Comparison of ENCODE assay signal across 9 cellular contexts in genomic region chr10:122143238-122143841, GRCh38.
DNase-seq lines count a peak whose midpoint lies in the region; ATAC-seq and TF ChIP-seq lines count a peak whose summit lies in the region.
"Had no signal": no experiment of that assay in that cellular context is flagged by ENCODE, and none has a peak within 500 bp of the region (broad histone marks: within the 10 kb centered on the region; RNA-seq: fewer than 3 reads in every experiment).

No MANE protein-coding gene starts in this region.

- CTCF ChIA-PET in SK-N-SH (lab: Yijun Ruan, JAX), result interaction anchor here (0.6 to 7.2 kb wide), 22 partner anchors 8 to 422 kb away, joined by 3 to 111 read pairs (median 6); no protein-coding TSS in a partner anchor

- H3K27me3 ChIP-seq in SK-N-SH (ENCODE audit: insufficient read depth) (no peaks in the 10 kb centered on the region), left lung (no peaks in the 10 kb centered on the region)

- H3K27ac ChIP-seq in SK-N-SH (ENCODE audit: low read depth in 2 of 2, low read length in 1 of 2), result peak overlapping the region; percentile 36 to 95; a peak in 1 of 4 replicates
- peak overlapping the region; percentile 51 for H3K27ac ChIP-seq in VCaP
- peak overlapping the region in 1 of 2 donors; percentile 55 for H3K27ac ChIP-seq in left lung

- no peak overlapping the region for H3K4me3 ChIP-seq in SK-N-SH (ENCODE audit: low read depth in 2 of 2, low read length in 1 of 2)
- no peak overlapping the region for H3K4me3 ChIP-seq in left lung

- no peaks in the 10 kb centered on the region for H3K9me2 ChIP-seq in SK-N-SH

- H3K9ac ChIP-seq in SK-N-SH, result no peak overlapping the region

- H3K9me3 ChIP-seq in SK-N-SH (no peaks in the 10 kb centered on the region), left lung (peaks cover 0 to 4% of the 10 kb centered on the region in 2 donors)

- no peak overlapping the region for H3K4me2 ChIP-seq in SK-N-SH

- no peaks in the 10 kb centered on the region for H3K79me2 ChIP-seq in SK-N-SH (ENCODE audit: insufficient read depth)

- TF ChIP-seq EP300 in SK-N-SH (IDR thresholded peaks at IDR 0.05; ENCODE audit: borderline replicate concordance in 1 of 2, low read depth in 1 of 2, low read length in 1 of 2), result no peak

- ATAC-seq in SK-N-SH treated with all-trans-retinoic acid at 6 μM for 48 hours, result no peak
- ATAC-seq in left lung, result peak; percentile 60
- ATAC-seq in HG03520 (IDR thresholded peaks at IDR 0.05; ENCODE audit: unreplicated experiment), result no peak
- ATAC-seq: activated T-cell treated with anti-CD3 and anti-CD28 coated beads, Interleukin-2, amount 50 U/mL, for 72 hours had no signal

- no peaks in the 10 kb centered on the region for H4K20me1 ChIP-seq in SK-N-SH (ENCODE audit: insufficient read depth)

- no peak for TF ChIP-seq CTCF in SK-N-SH (IDR thresholded peaks at IDR 0.05)
- TF ChIP-seq CTCF in VCaP (conservative IDR thresholded peaks at IDR 0.05), result no peak
- TF ChIP-seq CTCF in left lung (IDR thresholded peaks at IDR 0.05), result no peak

- 88% methylated on average over 11 of the region's 14 CpGs for WGBS in SK-N-SH (ENCODE audit: low lambda C conversion rate)

- H3F3A ChIP-seq in SK-N-SH (replicated peaks; ENCODE audit: insufficient read depth), result peaks cover 31% of the 10 kb centered on the region

- no peak for TF ChIP-seq RAD21 in SK-N-SH (IDR thresholded peaks at IDR 0.05; ENCODE audit: low read length)

- no peaks in the 10 kb centered on the region for H3K36me3 ChIP-seq in SK-N-SH (replicated peaks in 1 of 2; ENCODE audit: control insufficient read depth in 1 of 2, insufficient read depth in 2 of 2, low read length in 1 of 2)
- H3K36me3 ChIP-seq in left lung, result peaks cover 0 to 31% of the 10 kb centered on the region in 2 donors

- POLR2A ChIA-PET in SK-N-SH (lab: Yijun Ruan, JAX), result interaction anchor here (1.0 to 5.9 kb wide), 2 partner anchors 19 to 22 kb away, joined by 3 to 90 read pairs; no protein-coding TSS in a partner anchor

- H3K4me1 ChIP-seq in SK-N-SH (ENCODE audit: control insufficient read depth in 1 of 2, insufficient read depth in 2 of 2, low read depth in 1 of 2, low read length in 1 of 2) (peaks cover 33 to 63% of the 10 kb centered on the region in 2 experiments), left lung (peaks cover 31 to 70% of the 10 kb centered on the region in 2 donors)

- no peak overlapping the region for H2AFZ ChIP-seq in SK-N-SH (ENCODE audit: low read depth)

- DNase-seq in SK-N-SH, result no peak
- no peak for DNase-seq in left lung
- DNase-seq in superior temporal gyrus (ENCODE audit: extremely low spot score), result peak; percentile 78
- no peak for DNase-seq in stimulated activated CD4-positive, alpha-beta T cell treated with anti-CD3 and anti-CD28 coated beads, Interleukin-4, amount 100 ng/mL, for 24 hours
- no peak for DNase-seq in LoVo (ENCODE audit: low spot score)

- intact Hi-C loops in left lung (cut with DNase I), result no loop called here

TF ChIP-seq in SK-N-SH, 30 proteins besides CTCF, POLR2A, EP300 and RAD21:
- TF ChIP-seq JUND (IDR thresholded peaks at IDR 0.05), result no peak

TF ChIP-seq in SK-N-SH treated with all-trans-retinoic acid at 6 μM for 48 hours, 23 proteins besides CTCF, POLR2A, EP300 and RAD21:
- TF ChIP-seq ZNF70 (CRISPR knock-in tag; IDR thresholded peaks at IDR 0.05), result no peak
- no peak for TF ChIP-seq BACH2 (CRISPR knock-in tag; IDR thresholded peaks at IDR 0.05; ENCODE audit: borderline replicate concordance)
- no peak for TF ChIP-seq ISL1 (CRISPR knock-in tag; IDR thresholded peaks at IDR 0.05)
- no peak for TF ChIP-seq ZFP30 (CRISPR knock-in tag; IDR thresholded peaks at IDR 0.05)
- no peak for TF ChIP-seq CREB5 (CRISPR knock-in tag; IDR thresholded peaks at IDR 0.05; ENCODE audit: low read depth)
- TF ChIP-seq TCF4 (CRISPR knock-in tag; IDR thresholded peaks at IDR 0.05; ENCODE audit: borderline replicate concordance), result no peak
- TF ChIP-seq, protein P1, sequence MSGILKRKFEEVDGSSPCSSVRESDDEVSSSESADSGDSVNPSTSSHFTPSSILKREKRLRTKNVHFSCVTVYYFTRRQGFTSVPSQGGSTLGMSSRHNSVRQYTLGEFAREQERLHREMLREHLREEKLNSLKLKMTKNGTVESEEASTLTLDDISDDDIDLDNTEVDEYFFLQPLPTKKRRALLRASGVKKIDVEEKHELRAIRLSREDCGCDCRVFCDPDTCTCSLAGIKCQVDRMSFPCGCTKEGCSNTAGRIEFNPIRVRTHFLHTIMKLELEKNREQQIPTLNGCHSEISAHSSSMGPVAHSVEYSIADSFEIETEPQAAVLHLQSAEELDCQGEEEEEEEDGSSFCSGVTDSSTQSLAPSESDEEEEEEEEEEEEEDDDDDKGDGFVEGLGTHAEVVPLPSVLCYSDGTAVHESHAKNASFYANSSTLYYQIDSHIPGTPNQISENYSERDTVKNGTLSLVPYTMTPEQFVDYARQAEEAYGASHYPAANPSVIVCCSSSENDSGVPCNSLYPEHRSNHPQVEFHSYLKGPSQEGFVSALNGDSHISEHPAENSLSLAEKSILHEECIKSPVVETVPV (CRISPR knock-in tag; IDR thresholded peaks at IDR 0.05), result no peak
- TF ChIP-seq ESRRG (CRISPR knock-in tag; IDR thresholded peaks at IDR 0.05), result no peak
- TF ChIP-seq OSR1 (CRISPR knock-in tag; IDR thresholded peaks at IDR 0.05), result no peak
- TF ChIP-seq, protein P2, sequence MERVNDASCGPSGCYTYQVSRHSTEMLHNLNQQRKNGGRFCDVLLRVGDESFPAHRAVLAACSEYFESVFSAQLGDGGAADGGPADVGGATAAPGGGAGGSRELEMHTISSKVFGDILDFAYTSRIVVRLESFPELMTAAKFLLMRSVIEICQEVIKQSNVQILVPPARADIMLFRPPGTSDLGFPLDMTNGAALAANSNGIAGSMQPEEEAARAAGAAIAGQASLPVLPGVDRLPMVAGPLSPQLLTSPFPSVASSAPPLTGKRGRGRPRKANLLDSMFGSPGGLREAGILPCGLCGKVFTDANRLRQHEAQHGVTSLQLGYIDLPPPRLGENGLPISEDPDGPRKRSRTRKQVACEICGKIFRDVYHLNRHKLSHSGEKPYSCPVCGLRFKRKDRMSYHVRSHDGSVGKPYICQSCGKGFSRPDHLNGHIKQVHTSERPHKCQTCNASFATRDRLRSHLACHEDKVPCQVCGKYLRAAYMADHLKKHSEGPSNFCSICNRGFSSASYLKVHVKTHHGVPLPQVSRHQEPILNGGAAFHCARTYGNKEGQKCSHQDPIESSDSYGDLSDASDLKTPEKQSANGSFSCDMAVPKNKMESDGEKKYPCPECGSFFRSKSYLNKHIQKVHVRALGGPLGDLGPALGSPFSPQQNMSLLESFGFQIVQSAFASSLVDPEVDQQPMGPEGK (CRISPR knock-in tag; IDR thresholded peaks at IDR 0.05; ENCODE audit: borderline replicate concordance), result no peak
- no peak for TF ChIP-seq GLIS3 (CRISPR knock-in tag; IDR thresholded peaks at IDR 0.05)
- TF ChIP-seq TOX (CRISPR knock-in tag; IDR thresholded peaks at IDR 0.05; ENCODE audit: borderline replicate concordance), result no peak
- TF ChIP-seq ZNF8 (CRISPR knock-in tag; IDR thresholded peaks at IDR 0.05), result no peak
- TF ChIP-seq, protein P3, sequence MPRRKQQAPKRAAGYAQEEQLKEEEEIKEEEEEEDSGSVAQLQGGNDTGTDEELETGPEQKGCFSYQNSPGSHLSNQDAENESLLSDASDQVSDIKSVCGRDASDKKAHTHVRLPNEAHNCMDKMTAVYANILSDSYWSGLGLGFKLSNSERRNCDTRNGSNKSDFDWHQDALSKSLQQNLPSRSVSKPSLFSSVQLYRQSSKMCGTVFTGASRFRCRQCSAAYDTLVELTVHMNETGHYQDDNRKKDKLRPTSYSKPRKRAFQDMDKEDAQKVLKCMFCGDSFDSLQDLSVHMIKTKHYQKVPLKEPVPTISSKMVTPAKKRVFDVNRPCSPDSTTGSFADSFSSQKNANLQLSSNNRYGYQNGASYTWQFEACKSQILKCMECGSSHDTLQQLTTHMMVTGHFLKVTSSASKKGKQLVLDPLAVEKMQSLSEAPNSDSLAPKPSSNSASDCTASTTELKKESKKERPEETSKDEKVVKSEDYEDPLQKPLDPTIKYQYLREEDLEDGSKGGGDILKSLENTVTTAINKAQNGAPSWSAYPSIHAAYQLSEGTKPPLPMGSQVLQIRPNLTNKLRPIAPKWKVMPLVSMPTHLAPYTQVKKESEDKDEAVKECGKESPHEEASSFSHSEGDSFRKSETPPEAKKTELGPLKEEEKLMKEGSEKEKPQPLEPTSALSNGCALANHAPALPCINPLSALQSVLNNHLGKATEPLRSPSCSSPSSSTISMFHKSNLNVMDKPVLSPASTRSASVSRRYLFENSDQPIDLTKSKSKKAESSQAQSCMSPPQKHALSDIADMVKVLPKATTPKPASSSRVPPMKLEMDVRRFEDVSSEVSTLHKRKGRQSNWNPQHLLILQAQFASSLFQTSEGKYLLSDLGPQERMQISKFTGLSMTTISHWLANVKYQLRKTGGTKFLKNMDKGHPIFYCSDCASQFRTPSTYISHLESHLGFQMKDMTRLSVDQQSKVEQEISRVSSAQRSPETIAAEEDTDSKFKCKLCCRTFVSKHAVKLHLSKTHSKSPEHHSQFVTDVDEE (CRISPR knock-in tag; IDR thresholded peaks at IDR 0.05), result no peak
- TF ChIP-seq ZNF565 (CRISPR knock-in tag; conservative IDR thresholded peaks at IDR 0.05; ENCODE audit: low read depth), result no peak
